In genomic region chr5:138575194-138576015, GRCh38 we compare ENCODE assay signal across 8 cellular contexts. TPM values are rescaled to one million over a fixed set of nuclear protein-coding genes. Genes with fewer than 3 reads are reported as not detected.
DNase-seq lines count a peak whose midpoint lies in the region; FAIRE-seq and TF ChIP-seq lines count a peak whose summit lies in the region.

Gene HSPA9 (minus strand): TSS chr5:138575401. CDS start chr5:138575318, 83 bp downstream.

- H3K9ac ChIP-seq in SK-N-MC (ENCODE audit: insufficient read length) (peak within 1 kb of the TSS; percentile 99), neuronal stem cell (ENCODE audit: low read depth, low read length, poor library complexity) (peak within 1 kb of the TSS; percentile 93)

- peaks cover 0 to 9% of the 10 kb centered on the region in 2 donors for H3K4me1 ChIP-seq in neuronal stem cell (ENCODE audit: control insufficient read depth in 2 of 2, insufficient read depth in 1 of 2, low read depth in 1 of 2, low read length in 2 of 2)

- no peak within 1 kb of the TSS for H2BK15ac ChIP-seq in neuronal stem cell (ENCODE audit: low read length)

- H3K9me3 ChIP-seq in SK-N-MC (ENCODE audit: low read depth, low read length), result no peaks in the 10 kb centered on the region
- H3K9me3 ChIP-seq in neuronal stem cell (replicated peaks in 1 of 2; ENCODE audit: control insufficient read depth in 2 of 2, insufficient read depth in 1 of 2, low read depth in 1 of 2, low read length in 2 of 2), result no peaks in the 10 kb centered on the region

- peak; percentile 98 for DNase-seq in GM04503 (ENCODE audit: low read depth)
- DNase-seq in HFFc6, result peak; percentile 100
- DNase-seq in NB4 (ENCODE audit: low read depth), result peak; percentile 99
- peak; percentile 99 for DNase-seq in SK-N-MC (ENCODE audit: low read depth, low spot score)
- DNase-seq in activated naive CD4-positive, alpha-beta T cell treated with anti-CD3 and anti-CD28 coated beads, Interleukin-2, amount 10 ng/mL, durations not matched to agents 7 days and 5 days, result peak; percentile 98
- peak; percentile 97 to 98 for DNase-seq in frontal cortex (ENCODE audit: low spot score in 2 of 2)
- peak; percentile 97 for DNase-seq in neuronal stem cell (ENCODE audit: low spot score)

- peak; percentile 72 for TF ChIP-seq POLR2A in NB4 (IDR thresholded peaks at IDR 0.05; ENCODE audit: extremely low read depth, insufficient read length)

- H3K4me1 Mint-ChIP-seq in HFFc6 (ENCODE audit: low read depth), result peaks cover 26% of the 10 kb centered on the region
- peaks cover 44% of the 10 kb centered on the region for H3K4me1 Mint-ChIP-seq in activated naive CD4-positive, alpha-beta T cell treated with anti-CD3 and anti-CD28 coated beads, Interleukin-2, amount 10 ng/mL, durations not matched to agents 7 days and 5 days

- peak within 1 kb of the TSS; percentile 64 for H2AK5ac ChIP-seq in neuronal stem cell (ENCODE audit: low read depth, low read length)

- H3K4me3 ChIP-seq in NB4 (ENCODE audit: low read depth, low read length), result peak within 1 kb of the TSS; percentile 98
- peak within 1 kb of the TSS; percentile 90 for H3K4me3 ChIP-seq in SK-N-MC
- peak within 1 kb of the TSS; percentile 99 for H3K4me3 ChIP-seq in neuronal stem cell (ENCODE audit: low read length in 2 of 2)

- peak within 1 kb of the TSS; percentile 100 for H3K18ac ChIP-seq in neuronal stem cell (ENCODE audit: low read length)

- peak within 1 kb of the TSS; percentile 75 for H3K4me2 ChIP-seq in neuronal stem cell (ENCODE audit: insufficient read depth, low read length, poor library complexity, severe bottlenecking)

- WGBS in neuronal stem cell (ENCODE audit: extremely low coverage in 2 of 2, insufficient read length in 2 of 2, insufficient replicate concordance in 1 of 2), 2 donors, result no CpG with 5 or more reads among the region's 73 CpGs

- no peak within 1 kb of the TSS for H2BK120ac ChIP-seq in neuronal stem cell (ENCODE audit: low read depth, low read length)

- FAIRE-seq in frontal cortex (lab: Jason Lieb, UNC), result peak; percentile 57

- peak within 1 kb of the TSS; percentile 99 for H3K27ac ChIP-seq in SK-N-MC
- peak within 1 kb of the TSS; percentile 98 for H3K27ac ChIP-seq in neuronal stem cell (replicated peaks; ENCODE audit: low read length)

- CTCF ChIA-PET in activated naive CD4-positive, alpha-beta T cell treated with anti-CD3 and anti-CD28 coated beads, Interleukin-2, amount 10 ng/mL, durations not matched to agents 7 days and 5 days (lab: Charles Lee), result interaction anchor here (1.5 kb wide), 1 partner anchor 222 kb away, joined by 4 read pairs; no protein-coding TSS in a partner anchor

- H3K79me1 ChIP-seq in neuronal stem cell (ENCODE audit: low read depth, low read length), result no peaks in the 10 kb centered on the region

- no peak within 1 kb of the TSS for H3K4ac ChIP-seq in neuronal stem cell (ENCODE audit: low read length)

- peak within 1 kb of the TSS; percentile 39 for H3K14ac ChIP-seq in neuronal stem cell (ENCODE audit: low read length)

- peak within 1 kb of the TSS; percentile 74 for H4K8ac ChIP-seq in neuronal stem cell (ENCODE audit: low read depth, low read length)

- no peaks in the 10 kb centered on the region for H3K27me3 ChIP-seq in neuronal stem cell (ENCODE audit: control insufficient read depth in 3 of 3, insufficient read depth in 3 of 3, low read depth in 1 of 3, low read length in 3 of 3)

- peak within 1 kb of the TSS; percentile 22 for H4K91ac ChIP-seq in neuronal stem cell (ENCODE audit: low read depth, low read length, poor library complexity)

- peaks cover 45% of the 10 kb centered on the region for H3K36me3 ChIP-seq in SK-N-MC (ENCODE audit: insufficient read depth, low read length)
- peaks cover 17 to 39% of the 10 kb centered on the region in 2 donors for H3K36me3 ChIP-seq in neuronal stem cell (replicated peaks in 1 of 2; ENCODE audit: control insufficient read depth in 2 of 2, insufficient read depth in 2 of 2, low read length in 2 of 2)

- H3K27ac Mint-ChIP-seq in HFFc6, result peak within 1 kb of the TSS; percentile 100
- peak within 1 kb of the TSS; percentile 99 for H3K27ac Mint-ChIP-seq in activated naive CD4-positive, alpha-beta T cell treated with anti-CD3 and anti-CD28 coated beads, Interleukin-2, amount 10 ng/mL, durations not matched to agents 7 days and 5 days

- H3K9me3 Mint-ChIP-seq in HFFc6, result peaks cover 4% of the 10 kb centered on the region
- no peaks in the 10 kb centered on the region for H3K9me3 Mint-ChIP-seq in activated naive CD4-positive, alpha-beta T cell treated with anti-CD3 and anti-CD28 coated beads, Interleukin-2, amount 10 ng/mL, durations not matched to agents 7 days and 5 days

- H2BK5ac ChIP-seq in neuronal stem cell (ENCODE audit: low read length), result peak within 1 kb of the TSS; percentile 100

- H3K27me3 Mint-ChIP-seq in HFFc6 (ENCODE audit: insufficient read depth), result peaks cover 9% of the 10 kb centered on the region
- H3K27me3 Mint-ChIP-seq in activated naive CD4-positive, alpha-beta T cell treated with anti-CD3 and anti-CD28 coated beads, Interleukin-2, amount 10 ng/mL, durations not matched to agents 7 days and 5 days, result no peaks in the 10 kb centered on the region

- H2BK12ac ChIP-seq in neuronal stem cell (ENCODE audit: low read length), result no peak within 1 kb of the TSS

- TF ChIP-seq CTCF in HFFc6 (IDR thresholded peaks at IDR 0.05) (no peak; the same call in 1 of the 2 replicates), NB4 (IDR thresholded peaks at IDR 0.05; ENCODE audit: low read depth, low read length) (no peak), subcutaneous adipose tissue (IDR thresholded peaks at IDR 0.05; ENCODE audit: low read depth) (no peak)

- peaks cover 31% of the 10 kb centered on the region for H3K36me3 Mint-ChIP-seq in HFFc6 (ENCODE audit: low read depth)
- H3K36me3 Mint-ChIP-seq in activated naive CD4-positive, alpha-beta T cell treated with anti-CD3 and anti-CD28 coated beads, Interleukin-2, amount 10 ng/mL, durations not matched to agents 7 days and 5 days, result peaks cover 36% of the 10 kb centered on the region

- H3K4me3 Mint-ChIP-seq in HFFc6, result peak within 1 kb of the TSS; percentile 97
- peak within 1 kb of the TSS; percentile 93 for H3K4me3 Mint-ChIP-seq in activated naive CD4-positive, alpha-beta T cell treated with anti-CD3 and anti-CD28 coated beads, Interleukin-2, amount 10 ng/mL, durations not matched to agents 7 days and 5 days

- H3K23ac ChIP-seq in neuronal stem cell (ENCODE audit: low read depth, low read length, poor library complexity), result peak within 1 kb of the TSS; percentile 92

- peak within 1 kb of the TSS; percentile 90 for H2AFZ ChIP-seq in neuronal stem cell (ENCODE audit: low read length)

RNA-seq across cellular contexts. Expression of gene HSPA9, which starts in this region (rescaled TPM):
- total RNA-seq in HFFc6 (2021; fragmentation: NEBNext Ultra II Directional; extraction: Animal tissue kit (Norgen Biotek cat#: 25700)), result 100 to 1,000 TPM; 193 to 236 (median 210) TPM
- 216 TPM for total RNA-seq in frontal cortex
- 86.8 TPM for polyA plus RNA-seq in neuronal stem cell (2013, experiment 1 of 2)
- polyA plus RNA-seq in neuronal stem cell (2013, experiment 2 of 2), result 85.4 TPM
- 100 to 1,000 TPM; 170 to 197 (median 185) TPM for total RNA-seq in subcutaneous adipose tissue

Comparison
In these comparisons a context has a peak if more than half of its experiments do, and no peak if none do; other contexts are left out.
1. Peak in every context shown above with its lines: DNase-seq, H3K4me3 ChIP-seq and H3K27ac ChIP-seq.